11 cellular contexts compared by ENCODE assay signal in the genomic region with DNA sequence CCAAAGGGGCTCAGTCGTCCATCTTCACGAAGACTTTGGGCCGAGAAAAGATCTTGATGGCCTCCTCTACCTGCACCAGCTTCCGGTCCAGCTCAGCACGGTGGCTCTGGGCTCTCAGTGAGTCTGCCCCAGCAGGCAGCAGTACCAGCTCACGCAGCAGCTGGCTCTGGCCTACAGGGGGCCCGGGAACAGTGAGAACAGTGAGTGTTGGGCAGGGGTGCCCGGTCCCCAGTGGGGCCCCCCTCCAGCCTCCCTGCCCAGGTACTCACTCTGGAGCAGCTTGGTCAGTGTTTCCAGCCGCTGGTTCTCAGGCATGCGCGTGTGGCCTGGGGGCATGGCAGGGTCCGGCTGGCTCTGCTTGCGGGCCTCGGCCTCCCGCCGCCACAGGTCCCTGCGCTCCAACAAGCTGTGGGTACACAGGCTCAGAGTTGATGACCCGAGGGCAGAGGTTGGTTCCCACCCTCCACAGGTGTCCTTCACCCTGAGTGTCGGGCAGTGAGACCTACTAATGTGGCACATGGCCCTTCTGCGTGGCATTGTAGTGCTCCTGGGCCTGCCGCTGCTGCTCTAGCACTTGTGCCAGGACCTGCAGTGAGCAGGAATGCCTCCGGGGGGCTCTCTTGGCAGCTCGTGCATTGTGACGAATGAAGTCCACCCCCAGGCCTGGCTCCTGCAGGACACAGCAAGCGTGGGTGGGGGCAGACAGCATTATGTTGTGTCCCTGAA. TPM values are rescaled to one million over a fixed set of nuclear protein-coding genes. Genes with fewer than 3 reads are reported as not detected.
A peak's percentile ranks its signal among the peaks of the same experiment; 100 is the strongest.
DNase-seq lines count a peak whose midpoint lies in the region; ATAC-seq, FAIRE-seq and TF ChIP-seq lines count a peak whose summit lies in the region.
"Had no signal": no experiment of that assay in that cellular context is flagged by ENCODE, and none has a peak within 500 bp of the region (broad histone marks: within the 10 kb centered on the region; RNA-seq: fewer than 3 reads in every experiment).

No MANE protein-coding gene starts in this region.

- peak overlapping the region; percentile 8 for H4K91ac ChIP-seq in neuronal stem cell (ENCODE audit: low read depth, low read length, poor library complexity)

- H3K4me1 Mint-ChIP-seq in activated CD8-positive, alpha-beta memory T cell treated with anti-CD3 and anti-CD28 coated beads, Interleukin-2, amount 10 ng/mL, durations not matched to agents 7 days and 5 days: peaks cover 31% of the 10 kb centered on the region

- no peak overlapping the region for H4K8ac ChIP-seq in neuronal stem cell (ENCODE audit: low read depth, low read length)

- no peaks in the 10 kb centered on the region for H3K9me3 ChIP-seq in K562 (replicated peaks; ENCODE audit: control insufficient read depth, insufficient read depth, low read depth, low read length)
- no peaks in the 10 kb centered on the region for H3K9me3 ChIP-seq in neuronal stem cell (replicated peaks in 1 of 2; ENCODE audit: control insufficient read depth in 2 of 2, insufficient read depth in 1 of 2, low read depth in 1 of 2, low read length in 2 of 2)

- peak overlapping the region; percentile 12 for H2BK15ac ChIP-seq in neuronal stem cell (ENCODE audit: low read length)

- H3K4ac ChIP-seq in neuronal stem cell (ENCODE audit: low read length): peak overlapping the region; percentile 15

- H3K9me3 Mint-ChIP-seq in activated CD8-positive, alpha-beta memory T cell treated with anti-CD3 and anti-CD28 coated beads, Interleukin-2, amount 10 ng/mL, durations not matched to agents 7 days and 5 days (ENCODE audit: low read depth): no peaks in the 10 kb centered on the region

- no peak overlapping the region for H3K14ac ChIP-seq in neuronal stem cell (ENCODE audit: low read length)

- H2AFZ ChIP-seq in K562 (ENCODE audit: low read depth, low read length) (no peak overlapping the region), neuronal stem cell (ENCODE audit: low read length) (no peak overlapping the region)

- POLR2A ChIA-PET in K562 (lab: Yijun Ruan, JAX): interaction anchor here (0.5 to 1.2 kb wide), 7 partner anchors 9 to 306 kb away, joined by 3 to 5 read pairs (median 3); a partner anchor contains a TSS

- H3K27me3 Mint-ChIP-seq in activated CD8-positive, alpha-beta memory T cell treated with anti-CD3 and anti-CD28 coated beads, Interleukin-2, amount 10 ng/mL, durations not matched to agents 7 days and 5 days: no peaks in the 10 kb centered on the region

- peaks cover 14% of the 10 kb centered on the region for H3K36me3 ChIP-seq in K562 (ENCODE audit: control insufficient read depth, insufficient read depth, low read length)
- H3K36me3 ChIP-seq in neuronal stem cell (replicated peaks in 1 of 2; ENCODE audit: control insufficient read depth in 2 of 2, insufficient read depth in 2 of 2, low read length in 2 of 2): peaks cover 11 to 43% of the 10 kb centered on the region in 2 donors

- H3K4me1 ChIP-seq in K562 (replicated peaks in 1 of 2; ENCODE audit: control insufficient read depth in 2 of 2, insufficient read depth in 2 of 2, low read length in 2 of 2): peaks cover 19 to 76% of the 10 kb centered on the region in 2 experiments
- peaks cover 17 to 29% of the 10 kb centered on the region in 2 donors for H3K4me1 ChIP-seq in neuronal stem cell (ENCODE audit: control insufficient read depth in 2 of 2, insufficient read depth in 1 of 2, low read depth in 1 of 2, low read length in 2 of 2)

- H2BK12ac ChIP-seq in neuronal stem cell (ENCODE audit: low read length): peak overlapping the region; percentile 17

- peak; percentile 79 for DNase-seq in activated CD8-positive, alpha-beta memory T cell treated with anti-CD3 and anti-CD28 coated beads, Interleukin-2, amount 50 U/mL, for 48 hours
- DNase-seq in activated CD8-positive, alpha-beta memory T cell treated with anti-CD3 and anti-CD28 coated beads, Interleukin-2, amount 10 ng/mL, durations not matched to agents 7 days and 5 days: no peak
- DNase-seq in K562 (ENCODE audit: extremely low read depth in 1 of 4, low spot score in 3 of 4) (peak in 1 of 4 experiments; percentile 45), neuronal stem cell (ENCODE audit: low spot score) (no peak)
- DNase-seq: DMS79 treated with DMSO at 0.1 percent for 48 hours, RPMI8226 had no signal

- H4K20me1 ChIP-seq in K562 (replicated peaks; ENCODE audit: control insufficient read depth, insufficient read depth, low read length): peaks cover 10% of the 10 kb centered on the region; the same call in 1 of the 2 replicates

- no peak overlapping the region for H3K23ac ChIP-seq in neuronal stem cell (ENCODE audit: low read depth, low read length, poor library complexity)

- no peak overlapping the region for H3K4me3 Mint-ChIP-seq in activated CD8-positive, alpha-beta memory T cell treated with anti-CD3 and anti-CD28 coated beads, Interleukin-2, amount 10 ng/mL, durations not matched to agents 7 days and 5 days

- H2AK5ac ChIP-seq in neuronal stem cell (ENCODE audit: low read depth, low read length): no peak overlapping the region

- FAIRE-seq in K562 (lab: Jason Lieb, UNC): no peak
- FAIRE-seq: islet of Langerhans had no signal

- TF ChIP-seq POLR2A in K562 (conservative IDR thresholded peaks at IDR 0.05): no peak

- no peaks in the 10 kb centered on the region for H3K9me1 ChIP-seq in K562 (ENCODE audit: control insufficient read depth, insufficient read depth, low read length)

- no TSS peak for BruUV-seq in K562 (replicated peaks; lab: Mats Ljungman, UMichigan)

- H3K36me3 Mint-ChIP-seq in activated CD8-positive, alpha-beta memory T cell treated with anti-CD3 and anti-CD28 coated beads, Interleukin-2, amount 10 ng/mL, durations not matched to agents 7 days and 5 days: no peaks in the 10 kb centered on the region

- no peak overlapping the region for H3K27ac Mint-ChIP-seq in activated CD8-positive, alpha-beta memory T cell treated with anti-CD3 and anti-CD28 coated beads, Interleukin-2, amount 10 ng/mL, durations not matched to agents 7 days and 5 days

- H3K79me2 ChIP-seq in K562 (ENCODE audit: control insufficient read depth, insufficient read depth, low read length): peaks cover 17% of the 10 kb centered on the region

- intact Hi-C loops in K562 (cut with micrococcal nuclease): no loop called here

- 68% methylated on average over 19 of the region's 25 CpGs for WGBS in K562 (ENCODE audit: insufficient coverage, low coverage, missing lambda C conversion rate)
- no CpG with 5 or more reads among the region's 25 CpGs for WGBS in neuronal stem cell (ENCODE audit: extremely low coverage in 2 of 2, insufficient read length in 2 of 2, insufficient replicate concordance in 1 of 2), 2 donors

- TF ChIP-seq EP300 in K562 (IDR thresholded peaks at IDR 0.05; ENCODE audit: low read length): no peak

- TF ChIP-seq CTCF in LNCAP (IDR thresholded peaks at IDR 0.05): 0 out of 2 replicates have a peak, but pooled peaks have one; percentile 9
- TF ChIP-seq CTCF in K562 (IDR thresholded peaks at IDR 0.05 in 2 of 3, conservative IDR thresholded peaks at IDR 0.05 in 1 of 3; ENCODE audit: insufficient read depth in 2 of 3, low read depth in 1 of 3, low read length in 3 of 3): peak; percentile 45 to 48 (median 48); a peak in 5 of 6 replicates

- 0 out of 4 replicates have a peak overlapping the region, but pooled peaks of 1 of the 2 experiments have one; percentile 48 for H3K9ac ChIP-seq in K562 (ENCODE audit: insufficient read depth in 1 of 2, low read depth in 2 of 2, low read length in 2 of 2)
- H3K9ac ChIP-seq in neuronal stem cell (ENCODE audit: low read depth, low read length, poor library complexity): no peak overlapping the region

- ATAC-seq in activated CD8-positive, alpha-beta memory T cell treated with anti-CD3 and anti-CD28 coated beads, Interleukin-2, amount 10 ng/mL, durations not matched to agents 7 days and 5 days: no peak
- no peak for ATAC-seq in K562
- no peak for ATAC-seq in GM18873 (IDR thresholded peaks at IDR 0.05; ENCODE audit: low FRiP score, unreplicated experiment)
- no peak for ATAC-seq in HG03097 (IDR thresholded peaks at IDR 0.05; ENCODE audit: low FRiP score, unreplicated experiment)
- no peak for ATAC-seq in GM21381 (IDR thresholded peaks at IDR 0.05; ENCODE audit: unreplicated experiment)

- H3K27ac ChIP-seq in K562 (ENCODE audit: extremely low read depth, low read depth, low read length) (no peak overlapping the region), neuronal stem cell (replicated peaks; ENCODE audit: low read length) (no peak overlapping the region)

- H3K27me3 ChIP-seq in K562 (ENCODE audit: control insufficient read depth in 2 of 2, insufficient read depth in 2 of 2, low read length in 2 of 2) (no peaks in the 10 kb centered on the region), neuronal stem cell (ENCODE audit: control insufficient read depth in 3 of 3, insufficient read depth in 3 of 3, low read depth in 1 of 3, low read length in 3 of 3) (peaks cover 0 to 2% (median 0%) of the 10 kb centered on the region in 3 experiments)

- H3K4me3 ChIP-seq in K562 (no peak overlapping the region), neuronal stem cell (ENCODE audit: low read length in 2 of 2) (no peak overlapping the region)

- H3K4me2 ChIP-seq in K562 (ENCODE audit: insufficient read depth, low read length) (no peak overlapping the region), neuronal stem cell (ENCODE audit: insufficient read depth, low read length, poor library complexity, severe bottlenecking) (no peak overlapping the region)

- in situ Hi-C loops in K562 (cut with MboI): no loop called here

- no peak for TF ChIP-seq RAD21 in K562 (CRISPR knock-in tag; conservative IDR thresholded peaks at IDR 0.05 in 1 of 2, IDR thresholded peaks at IDR 0.05 in 1 of 2)

- CTCF ChIA-PET in activated CD8-positive, alpha-beta memory T cell treated with anti-CD3 and anti-CD28 coated beads, Interleukin-2, amount 10 ng/mL, durations not matched to agents 7 days and 5 days (lab: Charles Lee): interaction anchor here (0.6 to 17.7 kb wide), 14 partner anchors 9 to 273 kb away, joined by 3 to 199 read pairs (median 4); a partner anchor contains a TSS
- CTCF ChIA-PET in K562 (lab: Yijun Ruan, JAX; ENCODE audit: low intra/inter-chr PET ratio): interaction anchor here (0.6 kb wide), 1 partner anchor 137 kb away, joined by 3 read pairs; no protein-coding TSS in a partner anchor

- no peak overlapping the region for H2BK5ac ChIP-seq in neuronal stem cell (ENCODE audit: low read length)

- no peak overlapping the region for H3K18ac ChIP-seq in neuronal stem cell (ENCODE audit: low read length)

- H2BK120ac ChIP-seq in neuronal stem cell (ENCODE audit: low read depth, low read length): peak overlapping the region; percentile 36

- H3K79me1 ChIP-seq in neuronal stem cell (ENCODE audit: low read depth, low read length): peaks cover 10% of the 10 kb centered on the region

RNA-seq across cellular contexts. Expression of a gene that starts 2.6 kb away (rescaled TPM):
- total RNA-seq in activated CD8-positive, alpha-beta memory T cell treated with anti-CD3 and anti-CD28 coated beads, Interleukin-2, amount 10 ng/mL, durations not matched to agents 7 days and 5 days: 10 to 100 TPM; 15.2 to 15.5 TPM
- 0.33 and 0.72 TPM in 2 replicates for total RNA-seq in K562 (2011; cell fraction: chromatin; rRNA removed; ENCODE audit: low replicate concordance)
- 0.50 and 1.1 TPM in 2 replicates for total RNA-seq in K562 (2011; cell fraction: nucleolus; rRNA removed)
- total RNA-seq in K562 (2011; cell fraction: nucleoplasm; rRNA removed): 0.44 and 0.46 TPM in 2 replicates
- total RNA-seq in K562 (2014; rRNA removed) (1.00 and 1.8 TPM in 2 replicates), K562 (2014; rRNA removed; fragmentation: Illumina TruSeq; extraction: Trizol) (0.26 and 0.44 TPM in 2 replicates), K562 (2015; rRNA removed; fragmentation: Illumina TruSeq; extraction: Trizol) (0.14 and 0.68 TPM in 2 replicates), K562 (2021) (0.85 and 2.0 TPM in 2 replicates)
- polyA plus RNA-seq in K562 (2011; rRNA removed) (0.42 and 0.52 TPM in 2 replicates), K562 (2014; fragmentation: Illumina TruSeq; extraction: Trizol) (0.28 and 0.75 TPM in 2 replicates), K562 (2014; fragmentation: Nextera tagmentation; extraction: Ambion mirVana) (under 1 TPM; 0.04 to 0.13 TPM), K562 (2014; rRNA removed) (0.46 and 0.81 TPM in 2 replicates)
- polyA plus RNA-seq in K562 (2011; cell fraction: cytosol; rRNA removed): 1.4 and 3.0 TPM in 2 replicates
- polyA plus RNA-seq in K562 (2011; cell fraction: nucleus; rRNA removed): 0.72 and 1.5 TPM in 2 replicates
- 0.83 and 1.0 TPM in 2 replicates for polyA plus RNA-seq in K562 (2012)
- polyA minus RNA-seq in K562 (2011; rRNA and poly(A)+ RNA removed): not detected in 2 replicates
- not detected in 2 replicates for polyA minus RNA-seq in K562 (2011; cell fraction: cytosol; rRNA and poly(A)+ RNA removed)
- 0.27 and 1.00 TPM in 2 replicates for polyA minus RNA-seq in K562 (2011; cell fraction: nucleus; rRNA and poly(A)+ RNA removed)
- 8.5 TPM for polyA plus RNA-seq in neuronal stem cell (2013, experiment 1 of 2)
- 8.0 TPM for polyA plus RNA-seq in neuronal stem cell (2013, experiment 2 of 2)

RNA-seq across cellular contexts. Expression of a gene that starts 3.2 kb away (rescaled TPM):
- total RNA-seq in activated CD8-positive, alpha-beta memory T cell treated with anti-CD3 and anti-CD28 coated beads, Interleukin-2, amount 10 ng/mL, durations not matched to agents 7 days and 5 days: 1 to 10 TPM; 6.2 to 8.0 TPM
- 9.2 and 22.5 TPM in 2 replicates for total RNA-seq in K562 (2011; cell fraction: chromatin; rRNA removed; ENCODE audit: low replicate concordance)
- 20.0 and 29.5 TPM in 2 replicates for total RNA-seq in K562 (2011; cell fraction: nucleolus; rRNA removed)
- total RNA-seq in K562 (2011; cell fraction: nucleoplasm; rRNA removed): 11.5 and 14.6 TPM in 2 replicates
- 26.4 and 26.9 TPM in 2 replicates for total RNA-seq in K562 (2014; rRNA removed)
- 5.2 and 6.9 TPM in 2 replicates for total RNA-seq in K562 (2014; rRNA removed; fragmentation: Illumina TruSeq; extraction: Trizol)
- 10.0 and 10.4 TPM in 2 replicates for total RNA-seq in K562 (2015; rRNA removed; fragmentation: Illumina TruSeq; extraction: Trizol)
- 21.2 and 21.4 TPM in 2 replicates for total RNA-seq in K562 (2021)
- 8.3 and 10.0 TPM in 2 replicates for polyA plus RNA-seq in K562 (2011; rRNA removed)
- polyA plus RNA-seq in K562 (2011; cell fraction: cytosol; rRNA removed): 10.7 and 27.8 TPM in 2 replicates
- polyA plus RNA-seq in K562 (2011; cell fraction: nucleus; rRNA removed): 31.0 and 66.3 TPM in 2 replicates
- polyA plus RNA-seq in K562 (2012): 15.3 and 19.8 TPM in 2 replicates
- 4.4 and 11.6 TPM in 2 replicates for polyA plus RNA-seq in K562 (2014; fragmentation: Illumina TruSeq; extraction: Trizol)
- polyA plus RNA-seq in K562 (2014; fragmentation: Nextera tagmentation; extraction: Ambion mirVana): 1 to 10 TPM; 1.1 to 1.6 TPM
- 25.2 and 27.2 TPM in 2 replicates for polyA plus RNA-seq in K562 (2014; rRNA removed)
- 2.5 and 3.0 TPM in 2 replicates for polyA minus RNA-seq in K562 (2011; rRNA and poly(A)+ RNA removed)
- polyA minus RNA-seq in K562 (2011; cell fraction: cytosol; rRNA and poly(A)+ RNA removed): 5.2 and 8.1 TPM in 2 replicates
- polyA minus RNA-seq in K562 (2011; cell fraction: nucleus; rRNA and poly(A)+ RNA removed): 6.9 and 8.1 TPM in 2 replicates
- 15.2 TPM for polyA plus RNA-seq in neuronal stem cell (2013, experiment 1 of 2)
- 15.0 TPM for polyA plus RNA-seq in neuronal stem cell (2013, experiment 2 of 2)

RNA-seq across cellular contexts. Expression of a gene that starts 3.3 kb away (rescaled TPM):
- total RNA-seq in activated CD8-positive, alpha-beta memory T cell treated with anti-CD3 and anti-CD28 coated beads, Interleukin-2, amount 10 ng/mL, durations not matched to agents 7 days and 5 days: 10 to 100 TPM; 49.7 to 58.1 TPM
- total RNA-seq in K562 (2011; cell fraction: chromatin; rRNA removed; ENCODE audit: low replicate concordance): 27.7 and 92.8 TPM in 2 replicates
- total RNA-seq in K562 (2011; cell fraction: nucleolus; rRNA removed): 78.5 and 91.1 TPM in 2 replicates
- 47.1 and 51.1 TPM in 2 replicates for total RNA-seq in K562 (2011; cell fraction: nucleoplasm; rRNA removed)
- total RNA-seq in K562 (2014; rRNA removed) (34.9 and 46.5 TPM in 2 replicates), K562 (2014; rRNA removed; fragmentation: Illumina TruSeq; extraction: Trizol) (6.1 and 9.0 TPM in 2 replicates), K562 (2015; rRNA removed; fragmentation: Illumina TruSeq; extraction: Trizol) (18.5 and 19.7 TPM in 2 replicates), K562 (2021) (44.9 and 47.4 TPM in 2 replicates)
- polyA plus RNA-seq in K562 (2011; rRNA removed) (19.2 and 33.4 TPM in 2 replicates), K562 (2014; fragmentation: Illumina TruSeq; extraction: Trizol) (25.8 and 34.6 TPM in 2 replicates), K562 (2014; fragmentation: Nextera tagmentation; extraction: Ambion mirVana) (1 to 10 TPM; 4.2 to 4.5 TPM), K562 (2014; rRNA removed) (36.5 and 40.0 TPM in 2 replicates)
- 30.9 and 49.1 TPM in 2 replicates for polyA plus RNA-seq in K562 (2011; cell fraction: cytosol; rRNA removed)
- polyA plus RNA-seq in K562 (2011; cell fraction: nucleus; rRNA removed): 129 and 135 TPM in 2 replicates
- polyA plus RNA-seq in K562 (2012): 39.1 and 47.2 TPM in 2 replicates
- 7.4 and 10.3 TPM in 2 replicates for polyA minus RNA-seq in K562 (2011; rRNA and poly(A)+ RNA removed)
- polyA minus RNA-seq in K562 (2011; cell fraction: cytosol; rRNA and poly(A)+ RNA removed): 21.4 and 34.7 TPM in 2 replicates
- 34.5 and 45.7 TPM in 2 replicates for polyA minus RNA-seq in K562 (2011; cell fraction: nucleus; rRNA and poly(A)+ RNA removed)
- 33.1 TPM for polyA plus RNA-seq in neuronal stem cell (2013, experiment 1 of 2)
- 32.0 TPM for polyA plus RNA-seq in neuronal stem cell (2013, experiment 2 of 2)

RNA-seq across cellular contexts. Expression of a gene that starts 3.3 kb away (rescaled TPM):
- total RNA-seq in activated CD8-positive, alpha-beta memory T cell treated with anti-CD3 and anti-CD28 coated beads, Interleukin-2, amount 10 ng/mL, durations not matched to agents 7 days and 5 days: 1 to 10 TPM; 4.1 to 5.1 TPM
- total RNA-seq in K562 (2011; cell fraction: chromatin; rRNA removed; ENCODE audit: low replicate concordance): 0.25 and 0.76 TPM in 2 replicates
- total RNA-seq in K562 (2011; cell fraction: nucleolus; rRNA removed): 0.79 and 1.0 TPM in 2 replicates
- total RNA-seq in K562 (2011; cell fraction: nucleoplasm; rRNA removed): 0.29 and 1.3 TPM in 2 replicates
- 0.94 and 1.2 TPM in 2 replicates for total RNA-seq in K562 (2014; rRNA removed)
- not detected in 2 replicates for total RNA-seq in K562 (2014; rRNA removed; fragmentation: Illumina TruSeq; extraction: Trizol)
- total RNA-seq in K562 (2015; rRNA removed; fragmentation: Illumina TruSeq; extraction: Trizol): 0.22 and 0.34 TPM in 2 replicates
- total RNA-seq in K562 (2021): 0.33 and 2.2 TPM in 2 replicates
- polyA plus RNA-seq in K562 (2011; rRNA removed): 0.15 and 0.37 TPM in 2 replicates
- 0.43 and 0.48 TPM in 2 replicates for polyA plus RNA-seq in K562 (2011; cell fraction: cytosol; rRNA removed)
- 1.4 and 2.2 TPM in 2 replicates for polyA plus RNA-seq in K562 (2011; cell fraction: nucleus; rRNA removed)
- polyA plus RNA-seq in K562 (2012): 0.56 and 1.4 TPM in 2 replicates
- 0.13 and 0.26 TPM in 2 replicates for polyA plus RNA-seq in K562 (2014; fragmentation: Illumina TruSeq; extraction: Trizol)
- polyA plus RNA-seq in K562 (2014; fragmentation: Nextera tagmentation; extraction: Ambion mirVana): not detected
- polyA plus RNA-seq in K562 (2014; rRNA removed): 0.74 and 0.76 TPM in 2 replicates
- polyA minus RNA-seq in K562 (2011; rRNA and poly(A)+ RNA removed): not detected in 2 replicates
- polyA minus RNA-seq in K562 (2011; cell fraction: cytosol; rRNA and poly(A)+ RNA removed): not detected in 2 replicates
- polyA minus RNA-seq in K562 (2011; cell fraction: nucleus; rRNA and poly(A)+ RNA removed): 0.54 and 0.56 TPM in 2 replicates
- 2.5 TPM for polyA plus RNA-seq in neuronal stem cell (2013, experiment 1 of 2)
- 2.8 TPM for polyA plus RNA-seq in neuronal stem cell (2013, experiment 2 of 2)

RNA-seq across cellular contexts. Expression of a gene that starts 18.4 kb away (rescaled TPM):
- 100 to 1,000 TPM; 154 to 174 TPM for total RNA-seq in activated CD8-positive, alpha-beta memory T cell treated with anti-CD3 and anti-CD28 coated beads, Interleukin-2, amount 10 ng/mL, durations not matched to agents 7 days and 5 days
- 5.5 and 22.6 TPM in 2 replicates for total RNA-seq in K562 (2011; cell fraction: chromatin; rRNA removed; ENCODE audit: low replicate concordance)
- total RNA-seq in K562 (2011; cell fraction: nucleolus; rRNA removed): 12.2 and 15.7 TPM in 2 replicates
- 5.3 and 7.8 TPM in 2 replicates for total RNA-seq in K562 (2011; cell fraction: nucleoplasm; rRNA removed)
- total RNA-seq in K562 (2014; rRNA removed) (0.20 and 1.0 TPM in 2 replicates), K562 (2014; rRNA removed; fragmentation: Illumina TruSeq; extraction: Trizol) (0.19 TPM in 1 of 2 replicates, not detected in the other), K562 (2015; rRNA removed; fragmentation: Illumina TruSeq; extraction: Trizol) (0.38 and 0.43 TPM in 2 replicates), K562 (2021) (2.1 and 2.9 TPM in 2 replicates)
- polyA plus RNA-seq in K562 (2011; rRNA removed) (0.79 and 0.99 TPM in 2 replicates), K562 (2014; fragmentation: Illumina TruSeq; extraction: Trizol) (0.39 and 0.57 TPM in 2 replicates), K562 (2014; fragmentation: Nextera tagmentation; extraction: Ambion mirVana) (not detected), K562 (2014; rRNA removed) (0.95 and 1.0 TPM in 2 replicates)
- 0.56 and 1.4 TPM in 2 replicates for polyA plus RNA-seq in K562 (2011; cell fraction: cytosol; rRNA removed)
- polyA plus RNA-seq in K562 (2011; cell fraction: nucleus; rRNA removed): 6.4 and 17.4 TPM in 2 replicates
- 0.91 and 4.2 TPM in 2 replicates for polyA plus RNA-seq in K562 (2012)
- 0.60 and 1.3 TPM in 2 replicates for polyA minus RNA-seq in K562 (2011; rRNA and poly(A)+ RNA removed)
- 1.4 and 2.6 TPM in 2 replicates for polyA minus RNA-seq in K562 (2011; cell fraction: cytosol; rRNA and poly(A)+ RNA removed)
- polyA minus RNA-seq in K562 (2011; cell fraction: nucleus; rRNA and poly(A)+ RNA removed): 1.8 and 5.1 TPM in 2 replicates
- 6.1 TPM for polyA plus RNA-seq in neuronal stem cell (2013, experiment 1 of 2)
- polyA plus RNA-seq in neuronal stem cell (2013, experiment 2 of 2): 6.2 TPM

Comparison
In these comparisons a context has a peak if more than half of its experiments do, and no peak if none do; other contexts are left out.
1. RNA of a gene that starts 2.6 kb away (total RNA-seq): 15.2 to 15.5 TPM in activated CD8-positive, alpha-beta memory T cell treated with anti-CD3 and anti-CD28 coated beads, Interleukin-2, amount 10 ng/mL, durations not matched to agents 7 days and 5 days; 0.14 to 2.0 TPM in K562; every median in the first group is over 4 times any median in the second.